ENCODE assay signal across 8 cellular contexts in genomic region chr6:41071923-41072835, GRCh38. TPM values are rescaled to one million over a fixed set of nuclear protein-coding genes. Genes with fewer than 3 reads are reported as not detected.
DNase-seq lines count a peak whose midpoint lies in the region; ATAC-seq and TF ChIP-seq lines count a peak whose summit lies in the region.

Gene OARD1, minus strand, starts transcription at chr6:41072356. Its CDS starts 722 bp downstream, at chr6:41071634.

- peak; percentile 59 for TF ChIP-seq POLR2A in GM18951 (IDR thresholded peaks at IDR 0.05; ENCODE audit: extremely low read depth, insufficient read depth, insufficient read length)

- H3K27me3 Mint-ChIP-seq in activated B cell treated with CpG ODN at 0.5 μM for 24 hours = no peaks in the 10 kb centered on the region

- POLR2A ChIA-PET in activated B cell treated with CpG ODN at 0.5 μM for 24 hours (lab: Charles Lee) = interaction anchor here (0.6 to 1.5 kb wide), 13 partner anchors 13 to 1710 kb away, joined by 3 to 13 read pairs (median 3); partner anchors contain the start of genes APOBEC2 and TREML2

- peaks cover 45% of the 10 kb centered on the region for H3K4me1 Mint-ChIP-seq in activated B cell treated with CpG ODN at 0.5 μM for 24 hours

- TF ChIP-seq CTCF in activated B cell treated with CpG ODN at 0.5 μM for 24 hours (IDR thresholded peaks at IDR 0.05) = no peak

- in situ Hi-C loops in GM18951 (cut with MboI; ENCODE audit: low sequenced_read_pairs, unreplicated experiment) = no loop called here

- ATAC-seq in HG03196 (IDR thresholded peaks at IDR 0.05; ENCODE audit: unreplicated experiment) (peak; percentile 76), activated B cell treated with CpG ODN at 0.5 μM for 24 hours (ENCODE audit: low read depth) (peak; percentile 69)

- peak within 1 kb of the TSS; percentile 96 for H3K4me3 Mint-ChIP-seq in activated B cell treated with CpG ODN at 0.5 μM for 24 hours

- CTCF ChIA-PET in activated B cell treated with CpG ODN at 0.5 μM for 24 hours (lab: Charles Lee) = interaction anchor here (1.0 to 1.2 kb wide), 2 partner anchors 44 to 110 kb away, joined by 3 read pairs; no protein-coding TSS in a partner anchor

- DNase-seq in AG08395 (ENCODE audit: low spot score) = peak; percentile 99
- peak; percentile 100 for DNase-seq in NCI-H345 (lab: John Stamatoyannopoulos, UW)
- DNase-seq in activated B cell treated with CpG ODN at 0.5 μM for 24 hours = peak; percentile 100
- DNase-seq in caudate nucleus (lab: John Stamatoyannopoulos, UW) = peak in 60 of 61 donors; percentile 74 to 100 (median 100)
- DNase-seq in inferior parietal cortex (ENCODE audit: extremely low spot score) = peak; percentile 99
- DNase-seq in stimulated activated CD4-positive, alpha-beta T cell treated with anti-CD3 and anti-CD28 coated beads, Interleukin-12 subunit alpha, Interleukin-12 subunit beta, amount 100 ng/mL, for 24 hours (ENCODE audit: low read depth in 2 of 2) = peak; percentile 99 to 100

- H3K27ac Mint-ChIP-seq in activated B cell treated with CpG ODN at 0.5 μM for 24 hours = peak within 1 kb of the TSS; percentile 98

- H3K36me3 Mint-ChIP-seq in activated B cell treated with CpG ODN at 0.5 μM for 24 hours (ENCODE audit: low read depth) = peaks cover 55% of the 10 kb centered on the region

- peak within 1 kb of the TSS; percentile 99 for H3K27ac ChIP-seq in caudate nucleus (ENCODE audit: low read depth, low read length)

- intact Hi-C loops in activated B cell treated with CpG ODN at 0.5 μM for 24 hours (cut with micrococcal nuclease) = loop anchor here (1.0 to 10.0 kb wide), 10 partner anchors 111 to 1957 kb away; partner anchors contain the start of genes FOXP4, SAYSD1, TBCC and TFEB

- H3K9me3 Mint-ChIP-seq in activated B cell treated with CpG ODN at 0.5 μM for 24 hours = no peaks in the 10 kb centered on the region

RNA-seq across cellular contexts. Expression of gene OARD1, which starts in this region (rescaled TPM):
- 30.7 and 37.1 TPM in 2 replicates for total RNA-seq in activated B cell treated with CpG ODN at 0.5 μM for 24 hours

Comparison
In these comparisons a context has a peak if more than half of its experiments do, and no peak if none do; other contexts are left out.
1. Peak in every context shown above with its lines: DNase-seq, ATAC-seq and H3K27ac ChIP-seq.